Comparison of ENCODE assay signal across 8 cellular contexts in the genomic region with DNA sequence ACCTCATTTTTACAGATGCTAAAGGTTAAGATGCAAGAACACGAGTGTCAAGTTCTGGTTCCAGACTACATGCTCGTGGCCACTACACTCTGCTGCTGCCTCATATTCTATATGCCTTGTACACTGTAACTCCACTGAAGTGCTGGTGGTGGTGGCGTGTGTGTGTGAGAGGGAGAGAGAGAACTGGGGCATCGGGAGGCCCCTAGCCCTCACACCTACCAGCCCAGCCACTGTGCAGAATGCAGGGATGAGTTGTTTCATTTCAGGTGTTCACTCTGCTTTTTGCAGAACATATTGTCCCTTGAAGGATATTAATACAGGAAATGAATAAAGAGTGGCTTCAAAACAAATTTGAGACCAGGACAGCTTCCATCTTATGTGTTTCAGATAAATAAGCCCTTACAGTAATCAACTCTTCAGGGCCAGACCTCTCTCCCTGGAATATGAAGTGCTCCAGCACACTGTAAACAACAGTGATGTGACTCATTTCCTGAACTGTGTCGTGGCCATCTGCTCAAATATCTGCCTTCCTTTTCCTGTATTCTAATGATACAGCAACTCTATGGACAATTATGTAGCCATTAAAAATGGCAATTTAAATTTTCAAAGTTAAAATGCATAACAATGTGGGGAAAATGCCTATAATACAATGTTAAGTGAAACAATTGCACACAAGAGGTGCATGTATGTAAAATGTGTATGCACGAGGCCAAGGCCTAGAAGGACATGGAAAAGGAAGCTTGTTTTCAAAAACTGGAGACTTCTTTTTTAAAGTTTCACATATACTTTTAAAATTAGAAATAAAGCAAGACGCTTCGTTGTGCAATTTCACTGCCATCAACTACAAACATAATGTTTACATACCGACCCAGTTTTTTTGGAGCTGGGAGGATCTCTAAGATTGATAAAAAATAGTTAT.
DNase-seq lines count a peak whose midpoint lies in the region; TF ChIP-seq lines count a peak whose summit lies in the region.

No MANE protein-coding gene starts in this region.

- POLR2A ChIA-PET in HEK293T (lab: Yijun Ruan, JAX) = no interaction called here

- CTCF ChIA-PET in HEK293T (lab: Yijun Ruan, JAX) = no interaction called here

- DNase-seq in H4 (ENCODE audit: low spot score) = peak; percentile 94
- DNase-seq in NCI-H524 (lab: John Stamatoyannopoulos, UW) = peak; percentile 26 to 73
- DNase-seq in dermis blood vessel endothelial cell = peak; percentile 92
- DNase-seq in renal cortical epithelial cell (ENCODE audit: low read depth) = peak; percentile 73
- DNase-seq in hippocampal formation (lab: John Stamatoyannopoulos, UW) = no peak
- no peak for DNase-seq in HEK293T (ENCODE audit: extremely low spot score)
- no peak for DNase-seq in GF-D8 (lab: John Stamatoyannopoulos, UW)
- no peak for DNase-seq in activated CD8-positive, alpha-beta memory T cell treated with anti-CD3 and anti-CD28 coated beads, Interleukin-2, amount 50 U/mL, for 4 hours

TF ChIP-seq in HEK293T, 16 proteins besides CTCF, POLR2A, EP300 and RAD21:
- no peak for TF ChIP-seq FOXA1 (IDR thresholded peaks at IDR 0.05)
- TF ChIP-seq ZNF384 (IDR thresholded peaks at IDR 0.05) = no peak
- TF ChIP-seq SP1 (IDR thresholded peaks at IDR 0.05) = no peak
- TF ChIP-seq BHLHE40 (IDR thresholded peaks at IDR 0.05; ENCODE audit: borderline replicate concordance) = no peak
- no peak for TF ChIP-seq ELF4 (IDR thresholded peaks at IDR 0.05)
- TF ChIP-seq NFRKB (IDR thresholded peaks at IDR 0.05) = no peak
- TF ChIP-seq CTBP1 (IDR thresholded peaks at IDR 0.05; ENCODE audit: borderline replicate concordance) = no peak
- no peak for TF ChIP-seq HDGF (IDR thresholded peaks at IDR 0.05; ENCODE audit: borderline replicate concordance)
- TF ChIP-seq LEF1 (IDR thresholded peaks at IDR 0.05; ENCODE audit: borderline replicate concordance) = no peak

Comparison
In these comparisons a context has a peak if more than half of its experiments do, and no peak if none do; other contexts are left out.
1. DNase-seq: peak in H4 (single experiment), NCI-H524 (2 of 2), dermis blood vessel endothelial cell (single experiment) and renal cortical epithelial cell (single experiment); none in hippocampal formation (0 of 2), HEK293T (single experiment), GF-D8 (single experiment) and activated CD8-positive, alpha-beta memory T cell treated with anti-CD3 and anti-CD28 coated beads, Interleukin-2, amount 50 U/mL, for 4 hours (single experiment).